ENCODE assay signal across 15 cellular contexts in genomic region chr15:27776501-27776900, GRCh38.
DNase-seq lines count a peak whose midpoint lies in the region; TF ChIP-seq lines count a peak whose summit lies in the region.
"Had no signal": no experiment of that assay in that cellular context is flagged by ENCODE, and none has a peak within 500 bp of the region (broad histone marks: within the 10 kb centered on the region; RNA-seq: fewer than 3 reads in every experiment).

No MANE protein-coding gene starts in this region.

- intact Hi-C loops in esophagus muscularis mucosa (cut with DNase I): no loop called here

- H2AFZ ChIP-seq in parathyroid adenoma: peak overlapping the region; percentile 22
- H2AFZ ChIP-seq: GM23338 had no signal

- DNase-seq in esophagus muscularis mucosa (ENCODE audit: extremely low spot score): peak; percentile 84
- DNase-seq in islet precursor cell: peak; percentile 42
- no peak for DNase-seq in stimulated activated CD4-positive, alpha-beta T cell treated with anti-CD3 and anti-CD28 coated beads, Interleukin-4, amount 100 ng/mL, for 24 hours
- DNase-seq in OCI-M1 (lab: John Stamatoyannopoulos, UW): no peak
- no peak for DNase-seq in NCI-H774 (lab: John Stamatoyannopoulos, UW)
- DNase-seq: C1 segment of cervical spinal cord; Calu3; CD4-positive, alpha-beta memory T cell; COR-L47; DMS53; DMS79 treated with DMSO at 0.1 percent for 48 hours; GF-D8; H9 had no signal

- H3K36me3 ChIP-seq in esophagus muscularis mucosa: no peaks in the 10 kb centered on the region
- H3K36me3 ChIP-seq in parathyroid adenoma (ENCODE audit: control insufficient read depth, insufficient read depth, low read length): no peaks in the 10 kb centered on the region

- H3K4me3 ChIP-seq in esophagus muscularis mucosa (no peak overlapping the region), parathyroid adenoma (ENCODE audit: low read depth, low read length) (no peak overlapping the region)
- H3K4me3 ChIP-seq: GM23338 had no signal

- TF ChIP-seq EP300 in esophagus muscularis mucosa (IDR thresholded peaks at IDR 0.05): no peak

- 86% methylated on average over 12 of the region's 15 CpGs for WGBS in esophagus muscularis mucosa

- TF ChIP-seq CTCF in esophagus muscularis mucosa (IDR thresholded peaks at IDR 0.05) (no peak), parathyroid adenoma (IDR thresholded peaks at IDR 0.05) (no peak)

- TF ChIP-seq POLR2A in esophagus muscularis mucosa (IDR thresholded peaks at IDR 0.05; ENCODE audit: low read depth): no peak

- H3K27me3 ChIP-seq in esophagus muscularis mucosa: no peaks in the 10 kb centered on the region
- peaks cover 3% of the 10 kb centered on the region for H3K27me3 ChIP-seq in parathyroid adenoma (ENCODE audit: control insufficient read depth, insufficient read depth, low read length)

- H3K79me2 ChIP-seq in parathyroid adenoma: no peaks in the 10 kb centered on the region

- no peak overlapping the region for H3K4me2 ChIP-seq in parathyroid adenoma (ENCODE audit: low read length)
- H3K4me2 ChIP-seq: GM23338 had no signal

- H3K9me3 ChIP-seq in esophagus muscularis mucosa (no peaks in the 10 kb centered on the region), parathyroid adenoma (ENCODE audit: control insufficient read depth, low read length) (no peaks in the 10 kb centered on the region)

- H3K27ac ChIP-seq in esophagus muscularis mucosa (replicated peaks in 1 of 4) (no peak overlapping the region), parathyroid adenoma (no peak overlapping the region)

- no peak overlapping the region for H3K9ac ChIP-seq in parathyroid adenoma

- H3K4me1 ChIP-seq in esophagus muscularis mucosa (no peaks in the 10 kb centered on the region), parathyroid adenoma (no peaks in the 10 kb centered on the region)

Comparison
In these comparisons a context has a peak if more than half of its experiments do, and no peak if none do; other contexts are left out.
1. DNase-seq: peak in esophagus muscularis mucosa (single experiment) and islet precursor cell (single experiment); none in stimulated activated CD4-positive, alpha-beta T cell treated with anti-CD3 and anti-CD28 coated beads, Interleukin-4, amount 100 ng/mL, for 24 hours (single experiment), OCI-M1 (single experiment) and NCI-H774 (single experiment).